ENCODE assay signal across 2 cellular contexts in genomic region chr17:44878627-44879221, GRCh38.
A peak's percentile ranks its signal among the peaks of the same experiment; 100 is the strongest.
TF ChIP-seq lines count a peak whose summit lies in the region.

No MANE protein-coding gene starts in this region.

TF ChIP-seq in K562, 482 proteins besides CTCF, POLR2A, EP300 and RAD21:
- TF ChIP-seq SMC3 (conservative IDR thresholded peaks at IDR 0.05; ENCODE audit: insufficient read depth, low read depth, low read length): 0 out of 2 replicates have a peak, but pooled peaks have one; percentile 32
- TF ChIP-seq ZNF384 (IDR thresholded peaks at IDR 0.05; ENCODE audit: low read depth, low read length): 0 out of 2 replicates have a peak, but pooled peaks have one; percentile 10
- TF ChIP-seq KAT2B (IDR thresholded peaks at IDR 0.05; ENCODE audit: low read depth, low read length): no peak

TF ChIP-seq in HepG2, 621 proteins besides CTCF, POLR2A, EP300 and RAD21:
- TF ChIP-seq WIZ (CRISPR knock-in tag; IDR thresholded peaks at IDR 0.05) (no peak), STAG1 (CRISPR knock-in tag; IDR thresholded peaks at IDR 0.05) (peak; percentile 42), SAP130 (CRISPR knock-in tag; IDR thresholded peaks at IDR 0.05; ENCODE audit: low read depth) (0 out of 2 replicates have a peak, but pooled peaks have one; percentile 15), SMC3 (IDR thresholded peaks at IDR 0.05; ENCODE audit: low read length) (peak; percentile 70), ARNT (IDR thresholded peaks at IDR 0.05) (no peak), HMGXB4 (CRISPR knock-in tag; IDR thresholded peaks at IDR 0.05; ENCODE audit: borderline replicate concordance in 1 of 2, low read depth in 1 of 2) (0 out of 4 replicates have a peak, but pooled peaks of 1 of the 2 experiments have one; percentile 39), ZNF350 (CRISPR knock-in tag; IDR thresholded peaks at IDR 0.05; ENCODE audit: borderline replicate concordance, low read depth) (no peak), NR2F6 (IDR thresholded peaks at IDR 0.05) (no peak), NR2F6 (CRISPR knock-in tag; IDR thresholded peaks at IDR 0.05) (no peak)
TF ChIP-seq in HepG2: peak in this region for 4.
